In genomic region chr20:63072231-63072791, GRCh38 we compare ENCODE assay signal across 17 cellular contexts.
DNase-seq lines count a peak whose midpoint lies in the region; ATAC-seq and TF ChIP-seq lines count a peak whose summit lies in the region.
"Had no signal": no experiment of that assay in that cellular context is flagged by ENCODE, and none has a peak within 500 bp of the region (broad histone marks: within the 10 kb centered on the region; RNA-seq: fewer than 3 reads in every experiment).

No MANE protein-coding gene starts in this region.

- H3K4me2 ChIP-seq in GM23338: peak overlapping the region; percentile 83
- peak overlapping the region; percentile 15 for H3K4me2 ChIP-seq in neuronal stem cell (ENCODE audit: insufficient read depth, low read length, poor library complexity, severe bottlenecking)
- H3K4me2 ChIP-seq: PC-9 had no signal

- H2BK5ac ChIP-seq in neuronal stem cell (ENCODE audit: low read length): no peak overlapping the region

- no peak overlapping the region for H4K91ac ChIP-seq in neuronal stem cell (ENCODE audit: low read depth, low read length, poor library complexity)

- BruUV-seq in A673 (replicated peaks; lab: Mats Ljungman, UMichigan): no TSS peak

- no peaks in the 10 kb centered on the region for H3F3A ChIP-seq in GM23338 (replicated peaks; ENCODE audit: low read depth)

- H3K9me3 ChIP-seq in A673 (ENCODE audit: low read depth, low read length, poor library complexity, severe bottlenecking) (peaks cover 3% of the 10 kb centered on the region), endodermal cell (ENCODE audit: control insufficient read depth, low read length) (peaks cover under 1% of the 10 kb centered on the region), neuronal stem cell (replicated peaks in 1 of 2; ENCODE audit: control insufficient read depth in 2 of 2, insufficient read depth in 1 of 2, low read depth in 1 of 2, low read length in 2 of 2) (peaks cover 2 to 4% of the 10 kb centered on the region in 2 donors), vagina (no peaks in the 10 kb centered on the region)
- H3K9me3 ChIP-seq: HAP-1 had no signal

- CTCF ChIA-PET in A673 (lab: Charles Lee): interaction anchor here (0.6 to 0.7 kb wide), 2 partner anchors 12 to 166 kb away, joined by 3 to 7 read pairs; no protein-coding TSS in a partner anchor

- H3K27me3 ChIP-seq in A673 (replicated peaks; ENCODE audit: insufficient read depth, low read depth, low read length, poor library complexity) (peaks cover 68% of the 10 kb centered on the region), GM23338 (ENCODE audit: insufficient read depth) (peaks cover 29% of the 10 kb centered on the region), endodermal cell (ENCODE audit: control insufficient read depth, insufficient read depth, low read length, poor library complexity, severe bottlenecking) (peaks cover 49% of the 10 kb centered on the region), neuronal stem cell (ENCODE audit: control insufficient read depth in 3 of 3, insufficient read depth in 3 of 3, low read depth in 1 of 3, low read length in 3 of 3) (peaks cover 10 to 65% (median 33%) of the 10 kb centered on the region in 3 experiments), vagina (peaks cover 5% of the 10 kb centered on the region)

- H4K20me1 ChIP-seq in GM23338 (replicated peaks; ENCODE audit: insufficient read depth): no peaks in the 10 kb centered on the region; the same call in 1 of the 2 replicates

- WGBS in endodermal cell (ENCODE audit: insufficient coverage in 1 of 2, insufficient read length in 1 of 2), 2 experiments: 21 to 22% methylated on average over 11 to 52 of the region's 52 CpGs
- WGBS in neuronal stem cell (ENCODE audit: extremely low coverage in 2 of 2, insufficient read length in 2 of 2, insufficient replicate concordance in 1 of 2), 2 donors: no CpG with 5 or more reads among the region's 52 CpGs

- no peak overlapping the region for H2BK15ac ChIP-seq in neuronal stem cell (ENCODE audit: low read length)

- H3K27ac Mint-ChIP-seq in GM23338 (no peak overlapping the region), endodermal cell (no peak overlapping the region)
- H3K27ac Mint-ChIP-seq: T-helper 17 cell had no signal

- ATAC-seq in GM23338: peak; percentile 25
- no peak for ATAC-seq in HG03439 (IDR thresholded peaks at IDR 0.05; ENCODE audit: unreplicated experiment)
- ATAC-seq: gastrocnemius medialis had no signal

- H3K4ac ChIP-seq in neuronal stem cell (ENCODE audit: low read length): no peak overlapping the region

- no peak overlapping the region for H2BK12ac ChIP-seq in neuronal stem cell (ENCODE audit: low read length)

- no peaks in the 10 kb centered on the region for H3K9me2 ChIP-seq in GM23338 (ENCODE audit: insufficient read depth)

- H2AK5ac ChIP-seq in neuronal stem cell (ENCODE audit: low read depth, low read length): no peak overlapping the region

- H3K4me1 Mint-ChIP-seq in GM23338 (peaks cover 8% of the 10 kb centered on the region), endodermal cell (peaks cover 3% of the 10 kb centered on the region)
- H3K4me1 Mint-ChIP-seq: T-helper 17 cell had no signal

- no peaks in the 10 kb centered on the region for H3K4me1 ChIP-seq in A673 (ENCODE audit: insufficient read depth, low read length, poor library complexity, severe bottlenecking)
- H3K4me1 ChIP-seq in GM23338 (ENCODE audit: insufficient read depth): peaks cover 8% of the 10 kb centered on the region; the same call in 1 of the 2 replicates
- no peaks in the 10 kb centered on the region for H3K4me1 ChIP-seq in endodermal cell (ENCODE audit: control insufficient read depth, insufficient read depth, low read length)
- no peaks in the 10 kb centered on the region for H3K4me1 ChIP-seq in neuronal stem cell (ENCODE audit: control insufficient read depth in 2 of 2, insufficient read depth in 1 of 2, low read depth in 1 of 2, low read length in 2 of 2)
- no peaks in the 10 kb centered on the region for H3K4me1 ChIP-seq in vagina
- H3K4me1 ChIP-seq: gastrocnemius medialis, HAP-1 had no signal

- H3K36me3 ChIP-seq in A673 (ENCODE audit: insufficient read depth, low read length, poor library complexity, severe bottlenecking) (no peaks in the 10 kb centered on the region), GM23338 (ENCODE audit: insufficient read depth) (no peaks in the 10 kb centered on the region), endodermal cell (ENCODE audit: control insufficient read depth, insufficient read depth, low read length) (no peaks in the 10 kb centered on the region), neuronal stem cell (replicated peaks in 1 of 2; ENCODE audit: control insufficient read depth in 2 of 2, insufficient read depth in 2 of 2, low read length in 2 of 2) (no peaks in the 10 kb centered on the region), vagina (no peaks in the 10 kb centered on the region)
- H3K36me3 ChIP-seq: esophagus muscularis mucosa, gastrocnemius medialis, HAP-1 had no signal

- H3K4me3 ChIP-seq in A673 (ENCODE audit: low read depth, low read length, poor library complexity, severe bottlenecking) (peak overlapping the region; percentile 15), GM23338 (peak overlapping the region; percentile 53), endodermal cell (ENCODE audit: low read length) (no peak overlapping the region), neuronal stem cell (ENCODE audit: low read length in 2 of 2) (no peak overlapping the region), vagina (no peak overlapping the region)
- H3K4me3 ChIP-seq: esophagus muscularis mucosa, gastrocnemius medialis, HAP-1, PC-9 had no signal

- H2BK120ac ChIP-seq in neuronal stem cell (ENCODE audit: low read depth, low read length): no peak overlapping the region

- POLR2A ChIA-PET in A673 (lab: Charles Lee; ENCODE audit: low non-redundant PET): interaction anchor here (0.7 kb wide), 1 partner anchor 292 kb away, joined by 3 read pairs; no protein-coding TSS in a partner anchor

- H3K18ac ChIP-seq in neuronal stem cell (ENCODE audit: low read length): no peak overlapping the region

- H3K79me2 ChIP-seq in GM23338 (replicated peaks; ENCODE audit: insufficient read depth): no peaks in the 10 kb centered on the region

- H3K27ac ChIP-seq in A673 (ENCODE audit: low read depth, low read length, poor library complexity, severe bottlenecking): no peak overlapping the region
- no peak overlapping the region for H3K27ac ChIP-seq in GM23338 (ENCODE audit: low read depth)
- no peak overlapping the region for H3K27ac ChIP-seq in endodermal cell (ENCODE audit: low read depth, low read length)
- H3K27ac ChIP-seq in neuronal stem cell (replicated peaks; ENCODE audit: low read length): no peak overlapping the region
- H3K27ac ChIP-seq in vagina: no peak overlapping the region
- H3K27ac ChIP-seq: esophagus muscularis mucosa, gastrocnemius medialis, PC-9 had no signal

- H3K27me3 Mint-ChIP-seq in GM23338 (ENCODE audit: insufficient read depth, low read depth, poor library complexity) (peaks cover 33% of the 10 kb centered on the region), endodermal cell (ENCODE audit: insufficient read depth) (peaks cover 32% of the 10 kb centered on the region)

- H3K4me3 Mint-ChIP-seq in GM23338: peak overlapping the region; percentile 66; the same call in 2 of the 3 replicates
- peak overlapping the region; percentile 11 for H3K4me3 Mint-ChIP-seq in endodermal cell
- H3K4me3 Mint-ChIP-seq: T-helper 17 cell had no signal

- no peaks in the 10 kb centered on the region for H3K79me1 ChIP-seq in neuronal stem cell (ENCODE audit: low read depth, low read length)

- no peak for TF ChIP-seq POLR2A in vagina (IDR thresholded peaks at IDR 0.05)

- H3K36me3 Mint-ChIP-seq in GM23338 (ENCODE audit: low read depth) (no peaks in the 10 kb centered on the region), endodermal cell (ENCODE audit: low read depth) (no peaks in the 10 kb centered on the region)

- intact Hi-C loops in A673 (cut with micrococcal nuclease; ENCODE audit: unreplicated experiment): no loop called here
- intact Hi-C loops in vagina (cut with DNase I): no loop called here

- H3K9ac ChIP-seq in endodermal cell (ENCODE audit: extremely low read depth, low read length, poor library complexity, severe bottlenecking): no peak overlapping the region
- no peak overlapping the region for H3K9ac ChIP-seq in neuronal stem cell (ENCODE audit: low read depth, low read length, poor library complexity)

- H2AFZ ChIP-seq in GM23338: peak overlapping the region; percentile 66; the same call in 1 of the 2 replicates
- H2AFZ ChIP-seq in neuronal stem cell (ENCODE audit: low read length): no peak overlapping the region
- H2AFZ ChIP-seq: PC-9 had no signal

- H3K14ac ChIP-seq in neuronal stem cell (ENCODE audit: low read length): peak overlapping the region; percentile 31

- peaks cover 4% of the 10 kb centered on the region; the same call in 1 of the 3 replicates for H3K9me3 Mint-ChIP-seq in GM23338
- H3K9me3 Mint-ChIP-seq in endodermal cell: peaks cover 8% of the 10 kb centered on the region

- no peak overlapping the region for H4K8ac ChIP-seq in neuronal stem cell (ENCODE audit: low read depth, low read length)

- no peak overlapping the region for H3K23ac ChIP-seq in neuronal stem cell (ENCODE audit: low read depth, low read length, poor library complexity)

- TF ChIP-seq CTCF in A673 (conservative IDR thresholded peaks at IDR 0.05; ENCODE audit: low read depth, low read length): no peak
- TF ChIP-seq CTCF in GM23338 (conservative IDR thresholded peaks at IDR 0.05; ENCODE audit: low read depth in 2 of 2): no peak
- TF ChIP-seq CTCF in endodermal cell (conservative IDR thresholded peaks at IDR 0.05): no peak
- TF ChIP-seq CTCF in vagina (IDR thresholded peaks at IDR 0.05): no peak

- DNase-seq in A673 (ENCODE audit: low spot score): no peak
- peak; percentile 49 for DNase-seq in GM23338 (ENCODE audit: low spot score)
- no peak for DNase-seq in endodermal cell
- DNase-seq in neuronal stem cell (ENCODE audit: low spot score): no peak
- DNase-seq in A172 (ENCODE audit: low spot score): no peak
- DNase-seq in vagina (ENCODE audit: extremely low spot score in 2 of 2): no peak
- DNase-seq: activated gamma-delta T cell; central memory CD4-positive, alpha-beta T cell; DND-41; gastrocnemius medialis; NCI-H1092; PC-9; retina had no signal

TF ChIP-seq in GM23338, 12 proteins besides CTCF, POLR2A, EP300 and RAD21 (continues in another document):
- no peak for TF ChIP-seq CREB1 (CRISPR knock-in tag; IDR thresholded peaks at IDR 0.05; ENCODE audit: low read depth)
- TF ChIP-seq ZNF331 (CRISPR knock-in tag; IDR thresholded peaks at IDR 0.05; ENCODE audit: low read depth): no peak

Comparison
In these comparisons a context has a peak if more than half of its experiments do, and no peak if none do; other contexts are left out.
1. H3K4me3 ChIP-seq: peak in A673 (single experiment) and GM23338 (single experiment); none in endodermal cell (single experiment), neuronal stem cell (0 of 2) and vagina (0 of 2).